Comparison of ENCODE assay signal across 8 cellular contexts in genomic region chr12:121144416-121144914, GRCh38. TPM values are rescaled to one million over a fixed set of nuclear protein-coding genes. Genes with fewer than 3 reads are reported as not detected.
DNase-seq lines count a peak whose midpoint lies in the region; ATAC-seq lines count a peak whose summit lies in the region.

No MANE protein-coding gene starts in this region.

- H3K27ac Mint-ChIP-seq in activated T-helper 2 cell treated with anti-CD3 and anti-CD28 coated beads, Interferon-gamma antibody, Interleukin-2, Interleukin-4, amounts not matched to agents 10 μg/mL and 5 μg/mL and 100 μg/mL, durations not matched to agents 14 hours and 24 hours and 36 hours: peak overlapping the region; percentile 76

- H3K4me1 Mint-ChIP-seq in activated T-helper 2 cell treated with anti-CD3 and anti-CD28 coated beads, Interferon-gamma antibody, Interleukin-2, Interleukin-4, amounts not matched to agents 10 μg/mL and 5 μg/mL and 100 μg/mL, durations not matched to agents 14 hours and 24 hours and 36 hours (ENCODE audit: low read depth): peaks cover 29% of the 10 kb centered on the region

- H3K27me3 Mint-ChIP-seq in activated T-helper 2 cell treated with anti-CD3 and anti-CD28 coated beads, Interferon-gamma antibody, Interleukin-2, Interleukin-4, amounts not matched to agents 10 μg/mL and 5 μg/mL and 100 μg/mL, durations not matched to agents 14 hours and 24 hours and 36 hours (ENCODE audit: low read depth): no peaks in the 10 kb centered on the region

- peak overlapping the region; percentile 34 for H3K4me3 Mint-ChIP-seq in activated T-helper 2 cell treated with anti-CD3 and anti-CD28 coated beads, Interferon-gamma antibody, Interleukin-2, Interleukin-4, amounts not matched to agents 10 μg/mL and 5 μg/mL and 100 μg/mL, durations not matched to agents 14 hours and 24 hours and 36 hours (ENCODE audit: low read depth)

- intact Hi-C loops in activated T-helper 2 cell treated with anti-CD3 and anti-CD28 coated beads, Interferon-gamma antibody, Interleukin-2, Interleukin-4, amounts not matched to agents 10 μg/mL and 5 μg/mL and 100 μg/mL, durations not matched to agents 14 hours and 24 hours and 36 hours (cut with micrococcal nuclease): loop anchor here (1.0 to 2.0 kb wide), 2 partner anchors 15 to 70 kb away; no protein-coding TSS in a partner anchor

- DNase-seq in AML-193 (lab: John Stamatoyannopoulos, UW): peak; percentile 49 to 63
- peak; percentile 42 for DNase-seq in HS-5 (ENCODE audit: low read depth)
- DNase-seq in activated T-helper 2 cell treated with anti-CD3 and anti-CD28 coated beads, Interferon-gamma antibody, Interleukin-2, Interleukin-4, amounts not matched to agents 10 μg/mL and 5 μg/mL and 100 μg/mL, durations not matched to agents 14 hours and 24 hours and 36 hours (ENCODE audit: low spot score): no peak
- DNase-seq in left lobe of liver (ENCODE audit: low spot score): no peak
- DNase-seq in amygdala (lab: John Stamatoyannopoulos, UW): no peak
- DNase-seq in T1000 (lab: John Stamatoyannopoulos, UW): no peak
- no peak for DNase-seq in kidney glomerular epithelial cell (lab: John Stamatoyannopoulos, UW)

- peak; percentile 21 for ATAC-seq in left lobe of liver
- no peak for ATAC-seq in GM18502 (IDR thresholded peaks at IDR 0.05; ENCODE audit: poor library complexity, unreplicated experiment)

- peaks cover 8% of the 10 kb centered on the region for H3K9me3 Mint-ChIP-seq in activated T-helper 2 cell treated with anti-CD3 and anti-CD28 coated beads, Interferon-gamma antibody, Interleukin-2, Interleukin-4, amounts not matched to agents 10 μg/mL and 5 μg/mL and 100 μg/mL, durations not matched to agents 14 hours and 24 hours and 36 hours

- peaks cover 48% of the 10 kb centered on the region for H3K36me3 Mint-ChIP-seq in activated T-helper 2 cell treated with anti-CD3 and anti-CD28 coated beads, Interferon-gamma antibody, Interleukin-2, Interleukin-4, amounts not matched to agents 10 μg/mL and 5 μg/mL and 100 μg/mL, durations not matched to agents 14 hours and 24 hours and 36 hours (ENCODE audit: low read depth)

RNA-seq across cellular contexts. Expression of gene P2RX7, which starts 11.8 kb away (rescaled TPM):
- 6.5 and 6.6 TPM in 2 replicates for total RNA-seq in activated T-helper 2 cell treated with anti-CD3 and anti-CD28 coated beads, Interferon-gamma antibody, Interleukin-2, Interleukin-4, amounts not matched to agents 10 μg/mL and 5 μg/mL and 100 μg/mL, durations not matched to agents 14 hours and 24 hours and 36 hours
- 3.5 TPM for total RNA-seq in left lobe of liver

Comparison
In these comparisons a context has a peak if more than half of its experiments do, and no peak if none do; other contexts are left out.
1. DNase-seq: peak in AML-193 (2 of 2) and HS-5 (single experiment); none in activated T-helper 2 cell treated with anti-CD3 and anti-CD28 coated beads, Interferon-gamma antibody, Interleukin-2, Interleukin-4, amounts not matched to agents 10 μg/mL and 5 μg/mL and 100 μg/mL, durations not matched to agents 14 hours and 24 hours and 36 hours (single experiment), left lobe of liver (single experiment), amygdala (0 of 56), T1000 (single experiment) and kidney glomerular epithelial cell (single experiment).